Comparison of ENCODE assay signal across 8 cellular contexts in the genomic region with DNA sequence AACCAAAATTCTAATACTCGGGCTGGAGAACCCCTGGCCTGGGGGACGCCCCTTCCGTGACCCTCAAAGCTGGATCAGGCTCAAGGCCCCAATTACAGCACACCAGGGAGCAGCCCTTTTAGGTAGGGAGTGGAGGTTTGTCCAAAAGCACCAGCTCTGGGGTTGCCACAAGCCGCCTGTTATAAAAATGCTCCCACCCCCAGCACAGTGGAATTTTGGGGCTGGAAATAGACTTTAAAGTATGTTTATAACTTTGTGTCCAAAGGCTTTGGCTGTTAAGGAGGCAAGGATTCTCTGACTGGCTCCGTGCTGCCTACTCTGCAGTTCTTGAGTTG. TPM values are rescaled to one million over a fixed set of nuclear protein-coding genes. Genes with fewer than 3 reads are reported as not detected.
A peak's percentile ranks its signal among the peaks of the same experiment; 100 is the strongest.
DNase-seq lines count a peak whose midpoint lies in the region; ATAC-seq and TF ChIP-seq lines count a peak whose summit lies in the region.

No MANE protein-coding gene starts in this region.

- H3K9ac ChIP-seq in Karpas-422 (ENCODE audit: low read length), result peak overlapping the region; percentile 93
- peak overlapping the region; percentile 86 to 93 for H3K9ac ChIP-seq in colonic mucosa (ENCODE audit: low read depth in 2 of 2, low read length in 2 of 2)

- peaks cover 18% of the 10 kb centered on the region for H3K36me3 ChIP-seq in Karpas-422 (ENCODE audit: insufficient read depth, low read length)
- peaks cover 4% of the 10 kb centered on the region for H3K36me3 ChIP-seq in colonic mucosa

- H3K27me3 ChIP-seq in Karpas-422 (ENCODE audit: low read length) (no peaks in the 10 kb centered on the region), colonic mucosa (no peaks in the 10 kb centered on the region)

- H3K4me2 ChIP-seq in Karpas-422 (ENCODE audit: low read depth, low read length, poor library complexity, severe bottlenecking), result peak overlapping the region; percentile 89

- intact Hi-C loops in colonic mucosa (cut with DNase I), result loop anchor here (2.0 kb wide), 1 partner anchor 111 kb away; no protein-coding TSS in a partner anchor

- H3K79me2 ChIP-seq in Karpas-422 (ENCODE audit: low read length), result peaks cover 20% of the 10 kb centered on the region

- H3K27ac ChIP-seq in C4-2B, result peak overlapping the region; percentile 74
- peak overlapping the region; percentile 87 for H3K27ac ChIP-seq in Karpas-422 (ENCODE audit: low read length)
- peak overlapping the region; percentile 67 for H3K27ac ChIP-seq in colonic mucosa

- peak overlapping the region in 1 of 3 experiments; percentile 83 for H3K27ac Mint-ChIP-seq in nephron

- no peaks in the 10 kb centered on the region for H4K20me1 ChIP-seq in Karpas-422 (ENCODE audit: insufficient read depth, low read depth, low read length)

- H3K4me1 ChIP-seq in Karpas-422 (ENCODE audit: low read length) (peaks cover 16% of the 10 kb centered on the region), colonic mucosa (no peaks in the 10 kb centered on the region)

- peaks cover 7% of the 10 kb centered on the region for H3K27me3 Mint-ChIP-seq in nephron (ENCODE audit: low read depth)

- H3K4me3 ChIP-seq in Karpas-422 (ENCODE audit: low read length) (peak overlapping the region; percentile 89; the same call in 1 of the 2 replicates), colonic mucosa (peak overlapping the region; percentile 75)

- peaks cover 9% of the 10 kb centered on the region for H3K4me1 Mint-ChIP-seq in nephron

- H3K9me3 ChIP-seq in Karpas-422 (ENCODE audit: low read length), result no peaks in the 10 kb centered on the region
- H3K9me3 ChIP-seq in colonic mucosa, result no peaks in the 10 kb centered on the region

- no peak for ATAC-seq in HG03432 (IDR thresholded peaks at IDR 0.05; ENCODE audit: unreplicated experiment)

- H3K36me3 Mint-ChIP-seq in nephron (ENCODE audit: low read depth), result peaks cover 20% of the 10 kb centered on the region

- TF ChIP-seq CTCF in C4-2B (conservative IDR thresholded peaks at IDR 0.05) (no peak), colonic mucosa (IDR thresholded peaks at IDR 0.05) (no peak), nephron (IDR thresholded peaks at IDR 0.05; ENCODE audit: unreplicated experiment in 3 of 3) (peak in 1 of 3 experiments; percentile 41)

- no peak overlapping the region for H2AFZ ChIP-seq in Karpas-422 (ENCODE audit: low read length)

- no peaks in the 10 kb centered on the region for H3K9me2 ChIP-seq in Karpas-422 (replicated peaks; ENCODE audit: insufficient read depth, low read length)

- no peaks in the 10 kb centered on the region for H3K9me3 Mint-ChIP-seq in nephron

- DNase-seq in Karpas-422 (no peak), colonic mucosa (no peak), cerebellar cortex (ENCODE audit: low spot score) (no peak), 8988T (no peak), pons (ENCODE audit: low spot score) (no peak)

- H3K4me3 Mint-ChIP-seq in nephron, result peak overlapping the region; percentile 93 to 98 (median 95)

RNA-seq across cellular contexts. Expression of gene GMIP, which starts 0.6 kb away (rescaled TPM):
- total RNA-seq in Karpas-422 (2014; rRNA removed; shearing (Covaris generic); ENCODE audit: low replicate concordance), result 24.3 and 55.8 TPM in 2 replicates
- total RNA-seq in colonic mucosa, result 10 to 100 TPM; 31.4 to 32.2 TPM

RNA-seq across cellular contexts. Expression of gene LPAR2, which starts 16.0 kb away (rescaled TPM):
- total RNA-seq in Karpas-422 (2014; rRNA removed; shearing (Covaris generic); ENCODE audit: low replicate concordance), result 18.9 and 22.0 TPM in 2 replicates
- total RNA-seq in colonic mucosa, result 10 to 100 TPM; 16.6 to 22.6 TPM

RNA-seq across cellular contexts. Expression of gene ATP13A1, which starts 19.5 kb away (rescaled TPM):
- 39.6 and 59.1 TPM in 2 replicates for total RNA-seq in Karpas-422 (2014; rRNA removed; shearing (Covaris generic); ENCODE audit: low replicate concordance)
- 10 to 100 TPM; 46.0 to 77.4 TPM for total RNA-seq in colonic mucosa

RNA-seq across cellular contexts. Expression of gene ZNF101, which starts 24.6 kb away (rescaled TPM):
- total RNA-seq in Karpas-422 (2014; rRNA removed; shearing (Covaris generic); ENCODE audit: low replicate concordance), result 12.4 and 15.0 TPM in 2 replicates
- 10 to 100 TPM; 13.9 to 15.9 TPM for total RNA-seq in colonic mucosa

RNA-seq across cellular contexts. Expression of gene PBX4, which starts 25.5 kb away (rescaled TPM):
- total RNA-seq in Karpas-422 (2014; rRNA removed; shearing (Covaris generic); ENCODE audit: low replicate concordance), result 0.25 TPM in 1 of 2 replicates, not detected in the other
- total RNA-seq in colonic mucosa, result 1 to 10 TPM; 2.3 to 4.9 TPM
